ENCODE assay signal across 8 cellular contexts in the genomic region with DNA sequence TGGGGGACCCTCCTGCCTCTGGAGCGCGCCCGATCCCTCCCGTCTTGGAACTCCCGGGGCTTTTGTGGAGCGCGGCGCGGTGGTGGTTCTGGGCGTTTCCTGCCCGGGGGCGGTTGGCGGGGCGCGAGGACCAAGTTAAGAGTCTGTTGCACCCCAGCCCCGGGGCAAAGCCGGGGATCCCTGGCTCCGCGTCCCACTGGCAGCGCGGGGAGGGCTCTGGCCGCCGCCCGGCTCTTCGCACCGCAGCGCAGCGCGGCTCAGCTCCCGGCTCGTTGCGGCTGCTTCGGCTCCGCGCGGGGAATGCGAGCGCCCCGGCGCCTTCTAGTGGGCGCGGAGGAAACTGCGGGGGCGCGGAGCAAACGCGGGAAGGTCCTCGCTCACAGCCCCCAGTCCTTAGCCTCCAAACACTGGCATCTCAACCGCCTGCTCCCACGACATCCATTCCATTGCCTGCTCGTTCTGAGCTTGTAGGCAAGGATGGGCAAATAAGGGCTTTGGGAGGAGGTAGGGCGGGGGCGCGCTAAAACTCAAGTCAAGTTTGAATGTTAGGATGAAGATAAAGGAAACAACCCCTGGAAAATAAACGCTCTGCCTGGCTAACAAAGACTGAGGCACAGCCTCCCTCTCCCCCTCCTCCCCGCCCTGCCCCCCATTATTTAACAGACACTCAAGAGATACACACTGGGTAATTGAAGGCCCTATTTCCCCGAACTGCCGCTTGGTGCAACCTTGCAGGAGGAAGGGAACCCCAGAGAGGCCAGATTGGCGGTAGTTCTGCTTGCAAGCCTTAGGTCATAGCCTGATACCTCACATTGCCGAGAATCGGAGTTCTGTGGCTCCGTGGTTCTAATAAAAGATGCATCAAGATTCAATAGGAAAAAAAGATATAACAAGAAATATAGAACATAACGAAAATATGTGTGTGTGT. TPM values are rescaled to one million over a fixed set of nuclear protein-coding genes. Genes with fewer than 3 reads are reported as not detected.
DNase-seq lines count a peak whose midpoint lies in the region; ATAC-seq, FAIRE-seq and TF ChIP-seq lines count a peak whose summit lies in the region.

A gene (minus strand): TSS at position 304 of the 928 bp plus-strand sequence. CDS start 1,069 bp downstream, outside the sequence.

- no peak for TF ChIP-seq POLR2A in right lobe of liver (IDR thresholded peaks at IDR 0.05)

- H3K9me3 ChIP-seq in right lobe of liver: no peaks in the 10 kb centered on the region

- H3K4me1 ChIP-seq in right lobe of liver: peaks cover 0 to 12% (median 3%) of the 10 kb centered on the region in 4 donors

- intact Hi-C loops in right lobe of liver (cut with DNase I): no loop called here

- H3K27ac ChIP-seq in right lobe of liver: no peak within 1 kb of the TSS

- ATAC-seq in HG03045 (IDR thresholded peaks at IDR 0.05; ENCODE audit: unreplicated experiment): peak; percentile 81
- peak; percentile 94 to 97 (median 96) for ATAC-seq in right lobe of liver

- in situ Hi-C loops in ACHN (cut with HindIII; ENCODE audit: low pct_ligation_motif_present, low pct_unique_long_range_greater_than_20kb, low sequenced_read_pairs): no loop called here

- H3K36me3 ChIP-seq in right lobe of liver: no peaks in the 10 kb centered on the region

- TF ChIP-seq CTCF in right lobe of liver (IDR thresholded peaks at IDR 0.05): peak; percentile 79 to 91 (median 88)

- peak; percentile 52 for FAIRE-seq in GM18507 (lab: Jason Lieb, UNC)

- H3K4me3 ChIP-seq in right lobe of liver: peak within 1 kb of the TSS; percentile 44 to 51 (median 47)

- 5% methylated on average over 14 of the region's 63 CpGs for WGBS in right lobe of liver (ENCODE audit: insufficient coverage, low coverage, low lambda C conversion rate, missing lambda C conversion rate)

- H3K27me3 ChIP-seq in right lobe of liver: peaks cover 4 to 15% of the 10 kb centered on the region in 2 donors

- DNase-seq in ACHN (peak; percentile 83), GM18507 (ENCODE audit: extremely low spot score, insufficient read length, low read depth) (peak; percentile 67), NCI-H345 (lab: John Stamatoyannopoulos, UW) (peak; percentile 89), dermis blood vessel endothelial cell (peak; percentile 70), right lobe of liver (peak in 2 of 3 donors; percentile 68 to 70)
- peak; percentile 59 to 65 for DNase-seq in activated CD4-positive, alpha-beta T cell treated with anti-CD3 and anti-CD28 coated beads for 4 hours
- peak in 2 of 3 donors; percentile 38 to 60 for DNase-seq in stimulated activated CD4-positive, alpha-beta T cell treated with anti-CD3 and anti-CD28 coated beads, TNF-alpha, amount 100 ng/mL, for 1 hour (ENCODE audit: low read depth in 3 of 3, low spot score in 1 of 3)

RNA-seq across cellular contexts. Expression of the gene that starts here (rescaled TPM):
- 0.14 TPM in 1 of 2 replicates, not detected in the other for total RNA-seq in dermis blood vessel endothelial cell
- total RNA-seq in right lobe of liver: 1 to 10 TPM in 3 of 6 experiments, under 1 TPM in 3; 0.44 to 3.6 (median 0.78) TPM

Comparison
In these comparisons a context has a peak if more than half of its experiments do, and no peak if none do; other contexts are left out.
1. Peak in DNase-seq in dermis blood vessel endothelial cell; RNA of the gene not detected or under 1 TPM.